Comparison of ENCODE assay signal across 8 cellular contexts in the genomic region with DNA sequence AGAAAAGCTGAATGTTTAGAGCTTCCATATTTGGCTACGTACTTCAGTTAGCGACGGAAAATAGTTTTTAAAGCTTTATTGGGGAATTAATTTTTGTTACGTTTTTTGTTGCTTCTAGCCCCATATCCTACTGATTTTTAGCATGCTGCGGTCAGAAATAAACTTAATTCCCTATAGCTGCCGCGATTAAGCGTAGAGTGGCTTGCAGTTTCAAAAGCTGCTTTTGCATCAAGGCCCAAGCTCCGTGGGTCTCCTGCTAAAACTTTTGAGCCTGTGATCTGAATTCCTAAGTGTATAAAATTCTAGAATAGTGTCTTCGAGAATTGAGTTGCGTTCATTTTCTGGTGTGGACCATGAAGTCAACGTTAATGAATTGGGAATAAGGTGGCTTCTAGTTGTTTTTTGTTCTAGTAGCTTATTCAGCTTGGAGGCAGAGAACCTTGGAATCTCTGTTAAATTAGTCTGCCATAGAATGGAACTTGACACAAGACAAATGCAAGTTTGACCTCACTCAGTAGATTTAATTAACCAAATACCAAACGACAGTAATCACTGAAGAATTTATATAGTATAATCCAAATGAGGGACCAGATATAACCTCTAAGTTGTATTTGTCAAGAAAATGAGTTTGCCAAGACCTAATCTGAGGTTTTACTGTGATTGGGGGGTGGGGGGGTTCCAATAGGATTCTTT. TPM values are rescaled to one million over a fixed set of nuclear protein-coding genes. Genes with fewer than 3 reads are reported as not detected.
DNase-seq lines count a peak whose midpoint lies in the region; ATAC-seq and TF ChIP-seq lines count a peak whose summit lies in the region.

No MANE protein-coding gene starts in this region.

- peaks cover 2% of the 10 kb centered on the region for H3K36me3 Mint-ChIP-seq in chondrocyte (ENCODE audit: low read depth)

- TF ChIP-seq CTCF in chondrocyte (IDR thresholded peaks at IDR 0.05), result no peak

- H3K4me1 Mint-ChIP-seq in chondrocyte (ENCODE audit: low read depth), result peaks cover 56% of the 10 kb centered on the region

- H3K9me3 ChIP-seq in KOPT-K1 (ENCODE audit: insufficient read depth, low read length, poor library complexity, severe bottlenecking), result no peaks in the 10 kb centered on the region
- no peaks in the 10 kb centered on the region for H3K9me3 ChIP-seq in muscle layer of colon (ENCODE audit: low read length)

- peak overlapping the region; percentile 95 for H3K9ac ChIP-seq in muscle layer of colon (ENCODE audit: low read length)

- peaks cover 19% of the 10 kb centered on the region; the same call in 1 of the 2 replicates for H3K36me3 ChIP-seq in KOPT-K1 (ENCODE audit: insufficient read depth, low read length)
- no peaks in the 10 kb centered on the region for H3K36me3 ChIP-seq in muscle layer of colon (ENCODE audit: insufficient read depth, low read length)

- DNase-seq in ACHN (peak; percentile 16), chondrocyte (ENCODE audit: low spot score) (no peak), NCI-H146 (lab: John Stamatoyannopoulos, UW) (no peak), NCI-H2029 treated with DMSO at 0.1 percent for 48 hours (lab: John Stamatoyannopoulos, UW) (no peak), anterior cingulate cortex (lab: John Stamatoyannopoulos, UW) (no peak)

- H3K27ac ChIP-seq in KOPT-K1 (ENCODE audit: low read depth, low read length, poor library complexity, severe bottlenecking), result peak overlapping the region; percentile 74
- peak overlapping the region; percentile 93 for H3K27ac ChIP-seq in muscle layer of colon (ENCODE audit: low read depth, low read length)

- H3K9me3 Mint-ChIP-seq in chondrocyte (ENCODE audit: low read depth), result no peaks in the 10 kb centered on the region

- no peaks in the 10 kb centered on the region for H3K27me3 Mint-ChIP-seq in chondrocyte (ENCODE audit: low read depth)

- H3K4me3 ChIP-seq in muscle layer of colon (ENCODE audit: low read depth in 1 of 2, low read length in 2 of 2), result peak overlapping the region; percentile 96 to 98

- H3K27ac Mint-ChIP-seq in chondrocyte (ENCODE audit: unreplicated experiment), result peak overlapping the region; percentile 99

- H3K27me3 ChIP-seq in muscle layer of colon (ENCODE audit: control insufficient read depth in 1 of 2, insufficient read depth in 2 of 2, low read length in 2 of 2), result no peaks in the 10 kb centered on the region

- H3K4me1 ChIP-seq in muscle layer of colon (ENCODE audit: insufficient read depth, low read length), result peaks cover 33% of the 10 kb centered on the region

- H3K4me3 Mint-ChIP-seq in chondrocyte (ENCODE audit: unreplicated experiment), result peak overlapping the region; percentile 90

- in situ Hi-C loops in ACHN (cut with HindIII; ENCODE audit: low pct_ligation_motif_present, low pct_unique_long_range_greater_than_20kb, low sequenced_read_pairs), result no loop called here

- ATAC-seq in GM18858 (IDR thresholded peaks at IDR 0.05; ENCODE audit: unreplicated experiment), result no peak

RNA-seq across cellular contexts. Expression of gene CALU, which starts 1.0 kb away (rescaled TPM):
- total RNA-seq in chondrocyte, result 731 to 820 TPM (median 734 TPM) in 3 replicates

RNA-seq across cellular contexts. Expression of gene OPN1SW, which starts 35.5 kb away (rescaled TPM):
- not detected in 3 replicates for total RNA-seq in chondrocyte

RNA-seq across cellular contexts. Expression of gene CCDC136, which starts 51.6 kb away (rescaled TPM):
- 7.6 to 8.8 TPM (median 8.5 TPM) in 3 replicates for total RNA-seq in chondrocyte
